Comparison of ENCODE assay signal across 8 cellular contexts in the genomic region with DNA sequence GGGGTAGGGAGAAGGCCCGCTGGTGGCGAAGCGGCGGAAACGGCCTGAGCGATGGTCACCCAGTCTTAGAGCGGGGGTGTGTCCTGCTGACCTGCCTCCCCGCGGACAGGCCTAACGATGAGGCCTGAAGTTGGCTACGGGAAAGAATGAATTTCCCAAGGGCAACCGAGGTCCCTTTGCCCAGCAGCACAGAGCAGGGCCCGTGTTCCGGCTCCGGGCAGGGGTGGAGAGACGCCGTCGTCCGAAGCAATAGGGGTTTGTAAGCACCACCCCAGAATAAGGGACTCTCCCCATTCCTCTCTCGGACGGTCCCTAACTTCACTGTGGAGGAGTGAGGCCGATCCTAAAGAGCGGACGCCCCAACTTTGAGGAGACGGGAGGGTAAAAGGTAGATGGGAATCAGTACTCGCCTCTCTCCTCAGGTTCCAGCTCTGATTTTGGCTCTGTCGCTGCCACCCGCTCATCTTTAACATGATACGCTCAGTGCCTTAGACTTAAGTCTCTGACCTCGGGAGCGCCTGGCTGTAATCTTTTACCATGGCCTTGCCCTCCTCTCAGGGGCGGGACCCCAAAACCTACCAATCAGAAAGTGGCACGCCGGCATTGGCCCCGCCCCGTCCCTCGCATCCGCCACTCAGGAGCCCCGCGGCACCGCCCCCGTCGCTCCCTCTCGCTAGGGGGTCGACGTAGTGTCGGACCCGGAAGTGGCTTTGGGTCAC. TPM values are rescaled to one million over a fixed set of nuclear protein-coding genes. Genes with fewer than 3 reads are reported as not detected.
DNase-seq lines count a peak whose midpoint lies in the region; ATAC-seq and TF ChIP-seq lines count a peak whose summit lies in the region.

A gene with protein sequence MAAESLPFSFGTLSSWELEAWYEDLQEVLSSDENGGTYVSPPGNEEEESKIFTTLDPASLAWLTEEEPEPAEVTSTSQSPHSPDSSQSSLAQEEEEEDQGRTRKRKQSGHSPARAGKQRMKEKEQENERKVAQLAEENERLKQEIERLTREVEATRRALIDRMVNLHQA (minus strand): TSS at position 507 of the 719 bp plus-strand sequence. CDS start 3,108 bp downstream, outside the sequence.

- H3K9me3 Mint-ChIP-seq in progenitor cell of endocrine pancreas (ENCODE audit: low read depth) = no peaks in the 10 kb centered on the region

- peak within 1 kb of the TSS; percentile 98 for H3K4me3 Mint-ChIP-seq in progenitor cell of endocrine pancreas (ENCODE audit: low read depth)

- DNase-seq in NCI-H1694 (lab: John Stamatoyannopoulos, UW) (peak; percentile 95), amniotic epithelial cell (ENCODE audit: low read depth) (peak; percentile 96), left cardiac atrium (peak; percentile 100), progenitor cell of endocrine pancreas (ENCODE audit: low spot score, unreplicated experiment) (peak; percentile 99), upper lobe of right lung (peak; percentile 100)

- ATAC-seq in GM18498 (IDR thresholded peaks at IDR 0.05; ENCODE audit: unreplicated experiment) (peak; percentile 71), HG02884 (IDR thresholded peaks at IDR 0.05; ENCODE audit: unreplicated experiment) (peak; percentile 67), left cardiac atrium (peak; percentile 84 to 89), upper lobe of right lung (peak; percentile 87)

- H3K4me1 ChIP-seq in upper lobe of right lung = peaks cover 56% of the 10 kb centered on the region

- no peak for TF ChIP-seq CTCF in progenitor cell of endocrine pancreas (IDR thresholded peaks at IDR 0.05; ENCODE audit: unreplicated experiment)
- TF ChIP-seq CTCF in upper lobe of right lung (IDR thresholded peaks at IDR 0.05) = no peak

- H3K27me3 Mint-ChIP-seq in progenitor cell of endocrine pancreas = no peaks in the 10 kb centered on the region

- intact Hi-C loops in T-helper 1 cell treated with Interleukin-12 subunit alpha and Interleukin-12 subunit beta and Interleukin-4 antibody, amounts not matched to agents 30 ng/mL and 1 ng/mL, for 36 hours (cut with micrococcal nuclease) = loop anchor here (1.0 to 10.0 kb wide), 16 partner anchors 27 to 1548 kb away; partner anchors contain the start of genes CDK4, CTDSP2, DCTN2 and NACA
- intact Hi-C loops in left cardiac atrium (cut with DNase I) (no loop called here), upper lobe of right lung (cut with DNase I) (no loop called here)

- H3K9me3 ChIP-seq in upper lobe of right lung = no peaks in the 10 kb centered on the region

- peak within 1 kb of the TSS; percentile 100 for H3K27ac Mint-ChIP-seq in progenitor cell of endocrine pancreas

- peak within 1 kb of the TSS; percentile 94 for H3K4me3 ChIP-seq in upper lobe of right lung

- peak within 1 kb of the TSS; percentile 90 for H3K27ac ChIP-seq in upper lobe of right lung

- peaks cover 17% of the 10 kb centered on the region for H3K36me3 Mint-ChIP-seq in progenitor cell of endocrine pancreas (ENCODE audit: insufficient read depth)

- no peaks in the 10 kb centered on the region for H3K27me3 ChIP-seq in upper lobe of right lung

- peaks cover 39% of the 10 kb centered on the region for H3K4me1 Mint-ChIP-seq in progenitor cell of endocrine pancreas (ENCODE audit: low read depth)

- H3K36me3 ChIP-seq in upper lobe of right lung = peaks cover 43% of the 10 kb centered on the region

RNA-seq across cellular contexts. Expression of the gene that starts here (rescaled TPM):
- total RNA-seq in T-helper 1 cell treated with Interleukin-12 subunit alpha and Interleukin-12 subunit beta and Interleukin-4 antibody, amounts not matched to agents 30 ng/mL and 1 ng/mL, for 36 hours = 20.1 and 22.0 TPM in 2 replicates
- total RNA-seq in left cardiac atrium = 10 to 100 TPM; 20.0 to 31.7 TPM
- 15.7 and 18.5 TPM in 2 replicates for total RNA-seq in progenitor cell of endocrine pancreas
- total RNA-seq in upper lobe of right lung = 47.3 TPM

Comparison
In these comparisons a context has a peak if more than half of its experiments do, and no peak if none do; other contexts are left out.
1. Peak in every context shown above with its lines: DNase-seq, ATAC-seq, H3K4me3 ChIP-seq and H3K27ac ChIP-seq.